19 cellular contexts compared by ENCODE assay signal in genomic region chr13:110421061-110421460, GRCh38.
A peak's percentile ranks its signal among the peaks of the same experiment; 100 is the strongest.
DNase-seq lines count a peak whose midpoint lies in the region; TF ChIP-seq lines count a peak whose summit lies in the region.
"Had no signal": no experiment of that assay in that cellular context is flagged by ENCODE, and none has a peak within 500 bp of the region (broad histone marks: within the 10 kb centered on the region; RNA-seq: fewer than 3 reads in every experiment).

No MANE protein-coding gene starts in this region.

- H4K20me1 ChIP-seq in hepatocyte (ENCODE audit: insufficient read depth, poor library complexity, severe bottlenecking) = no peaks in the 10 kb centered on the region

- no peaks in the 10 kb centered on the region for H3K9me2 ChIP-seq in hepatocyte (replicated peaks; ENCODE audit: insufficient read depth)

- no peak overlapping the region for H2AFZ ChIP-seq in hepatocyte
- H2AFZ ChIP-seq: parathyroid adenoma had no signal

- CTCF ChIA-PET in HEK293 (lab: Yijun Ruan, JAX) = interaction anchor here (0.8 to 0.9 kb wide), 2 partner anchors 9 to 11 kb away, joined by 3 read pairs; no protein-coding TSS in a partner anchor

- H3K9me3 ChIP-seq in HEK293 (ENCODE audit: control insufficient read depth, insufficient read depth, low read depth, low read length) (no peaks in the 10 kb centered on the region), ascending aorta (no peaks in the 10 kb centered on the region), hepatocyte (ENCODE audit: low read depth) (no peaks in the 10 kb centered on the region), stomach (no peaks in the 10 kb centered on the region)
- H3K9me3 ChIP-seq: right lobe of liver had no signal

- TF ChIP-seq CTCF in HEK293 (tag by site-specific recombination; IDR thresholded peaks at IDR 0.05) = no peak
- TF ChIP-seq CTCF in ascending aorta (IDR thresholded peaks at IDR 0.05) = no peak
- no peak for TF ChIP-seq CTCF in hepatocyte (IDR thresholded peaks at IDR 0.05; ENCODE audit: poor library complexity)
- TF ChIP-seq CTCF in stomach (IDR thresholded peaks at IDR 0.05) = no peak

- intact Hi-C loops in ascending aorta (cut with DNase I) = loop anchor here (2.0 kb wide), 1 partner anchor 14 kb away; no protein-coding TSS in a partner anchor
- intact Hi-C loops in stomach (cut with DNase I; ENCODE audit: low total_unique reads) = no loop called here

- no peaks in the 10 kb centered on the region for H3K36me3 ChIP-seq in HEK293 (ENCODE audit: control insufficient read depth in 2 of 2, insufficient read depth in 1 of 2, low read length in 2 of 2)
- H3K36me3 ChIP-seq in ascending aorta = peaks cover 4 to 12% of the 10 kb centered on the region in 2 donors
- no peaks in the 10 kb centered on the region for H3K36me3 ChIP-seq in hepatocyte (replicated peaks; ENCODE audit: insufficient read depth, low read depth)
- H3K36me3 ChIP-seq in stomach = peaks cover 0 to 15% (median 0%) of the 10 kb centered on the region in 4 donors
- H3K36me3 ChIP-seq: right lobe of liver had no signal

- WGBS in hepatocyte (ENCODE audit: low lambda C conversion rate, missing lambda C conversion rate) = 82% methylated on average over 4 of the region's 4 CpGs
- 56 to 87% (median 76%) methylated on average over 4 of the region's 4 CpGs for WGBS in stomach, 5 donors

- DNase-seq in ascending aorta (ENCODE audit: low spot score in 2 of 2) (no peak), hepatocyte (ENCODE audit: low spot score) (no peak), stomach (no peak), LoVo (ENCODE audit: low spot score) (no peak), SK-N-DZ (ENCODE audit: low spot score) (no peak), DMS79 treated with DMSO at 0.1 percent for 48 hours (lab: John Stamatoyannopoulos, UW) (no peak), kidney glomerular epithelial cell (lab: John Stamatoyannopoulos, UW) (no peak)
- DNase-seq: activated naive CD4-positive, alpha-beta T cell treated with anti-CD3 and anti-CD28 coated beads, Interleukin-2, amount 10 ng/mL, durations not matched to agents 7 days and 5 days; activated T-cell treated with anti-CD3 and anti-CD28 coated beads, Interleukin-2, amount 50 U/mL, for 1 hour; aorta; erythroblast; left colon; natural killer cell; NCI-H1694; NCI-H69; right lobe of liver had no signal

- H3K27ac ChIP-seq in HEK293 (ENCODE audit: extremely low read depth, low read depth, low read length) (no peak overlapping the region), ascending aorta (peak overlapping the region; percentile 90 to 91), hepatocyte (peak overlapping the region; percentile 64), stomach (peak overlapping the region in 3 of 5 donors; percentile 36 to 92 (median 58))
- H3K27ac ChIP-seq: KMS-11, parathyroid adenoma, right lobe of liver had no signal

- H3K4me1 ChIP-seq in HEK293 (ENCODE audit: control insufficient read depth, insufficient read depth, low read length) (no peaks in the 10 kb centered on the region), ascending aorta (peaks cover 20 to 55% of the 10 kb centered on the region in 2 donors), hepatocyte (ENCODE audit: insufficient read depth) (peaks cover 23% of the 10 kb centered on the region), stomach (peaks cover under 1 to 51% (median 18%) of the 10 kb centered on the region in 4 donors)
- H3K4me1 ChIP-seq: parathyroid adenoma, right lobe of liver had no signal

- TF ChIP-seq EP300 in stomach (IDR thresholded peaks at IDR 0.05) = no peak

- no peaks in the 10 kb centered on the region for H3K79me2 ChIP-seq in hepatocyte
- H3K79me2 ChIP-seq: parathyroid adenoma had no signal

- H3K27me3 ChIP-seq in ascending aorta = no peaks in the 10 kb centered on the region
- no peaks in the 10 kb centered on the region for H3K27me3 ChIP-seq in hepatocyte
- H3K27me3 ChIP-seq in stomach = no peaks in the 10 kb centered on the region
- H3K27me3 ChIP-seq: right lobe of liver had no signal

- POLR2A ChIA-PET in HEK293 (lab: Yijun Ruan, JAX) = no interaction called here

- H3K4me2 ChIP-seq in hepatocyte = no peak overlapping the region
- H3K4me2 ChIP-seq: KMS-11 had no signal

- TF ChIP-seq POLR2A in stomach (IDR thresholded peaks at IDR 0.05) = no peak

- no peak overlapping the region for H3K4me3 ChIP-seq in HEK293 (ENCODE audit: low read depth, low read length)
- H3K4me3 ChIP-seq in ascending aorta = no peak overlapping the region
- no peak overlapping the region for H3K4me3 ChIP-seq in hepatocyte
- H3K4me3 ChIP-seq in stomach = no peak overlapping the region
- H3K4me3 ChIP-seq: right lobe of liver had no signal

TF ChIP-seq in HEK293, 187 proteins besides CTCF, POLR2A, EP300 and RAD21:
- no peak for TF ChIP-seq ZBTB10 (tag by site-specific recombination; IDR thresholded peaks at IDR 0.05)
- TF ChIP-seq ZNF140 (tag by site-specific recombination; IDR thresholded peaks at IDR 0.05) = 0 out of 2 replicates have a peak, but pooled peaks have one; percentile 6
